Comparison of ENCODE assay signal across 1 cellular context in the genomic region with DNA sequence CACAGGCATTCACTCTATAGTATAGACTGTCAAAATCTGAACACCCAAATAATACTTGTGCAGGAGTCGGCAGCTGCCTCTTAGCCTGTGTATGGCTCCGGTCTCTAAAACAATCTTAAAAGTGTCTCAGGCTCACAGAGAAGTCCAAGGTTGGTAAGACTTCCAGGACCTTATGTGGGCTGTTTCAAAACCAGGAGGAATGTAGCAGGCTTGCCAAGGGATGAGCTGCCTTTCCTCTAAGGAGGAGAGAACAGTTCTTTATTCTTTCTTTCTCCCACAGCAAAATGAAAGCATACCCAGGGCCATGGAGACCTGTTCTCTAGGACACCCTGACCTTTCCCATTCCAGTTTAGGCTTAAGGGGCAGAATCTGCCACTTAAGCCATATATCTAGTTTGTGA.
TF ChIP-seq lines count a peak whose summit lies in the region.

No MANE protein-coding gene starts in this region.

TF ChIP-seq in IMR-90, 13 proteins besides CTCF, POLR2A, EP300 and RAD21:
- TF ChIP-seq BHLHE40 (IDR thresholded peaks at IDR 0.05; ENCODE audit: low read depth, low read length) (no peak), NFE2L2 (IDR thresholded peaks at IDR 0.05; ENCODE audit: low read depth, low read length) (no peak), RCOR1 (IDR thresholded peaks at IDR 0.05; ENCODE audit: insufficient replicate concordance, low read length) (no peak), MAZ (IDR thresholded peaks at IDR 0.05; ENCODE audit: borderline replicate concordance, low read depth, low read length) (no peak), CHD1 (IDR thresholded peaks at IDR 0.05; ENCODE audit: low read depth, low read length) (no peak), MAFK (IDR thresholded peaks at IDR 0.05; ENCODE audit: low read depth, low read length) (no peak), RFX5 (IDR thresholded peaks at IDR 0.05; ENCODE audit: low read depth, low read length) (no peak), MXI1 (IDR thresholded peaks at IDR 0.05; ENCODE audit: borderline replicate concordance, low read depth, low read length) (no peak), CEBPB (IDR thresholded peaks at IDR 0.05; ENCODE audit: low read depth, low read length) (no peak), SMC3 (IDR thresholded peaks at IDR 0.05; ENCODE audit: low read depth, low read length) (no peak), FOS (IDR thresholded peaks at IDR 0.05; ENCODE audit: low read depth, low read length) (no peak)
- TF ChIP-seq, protein P1, sequence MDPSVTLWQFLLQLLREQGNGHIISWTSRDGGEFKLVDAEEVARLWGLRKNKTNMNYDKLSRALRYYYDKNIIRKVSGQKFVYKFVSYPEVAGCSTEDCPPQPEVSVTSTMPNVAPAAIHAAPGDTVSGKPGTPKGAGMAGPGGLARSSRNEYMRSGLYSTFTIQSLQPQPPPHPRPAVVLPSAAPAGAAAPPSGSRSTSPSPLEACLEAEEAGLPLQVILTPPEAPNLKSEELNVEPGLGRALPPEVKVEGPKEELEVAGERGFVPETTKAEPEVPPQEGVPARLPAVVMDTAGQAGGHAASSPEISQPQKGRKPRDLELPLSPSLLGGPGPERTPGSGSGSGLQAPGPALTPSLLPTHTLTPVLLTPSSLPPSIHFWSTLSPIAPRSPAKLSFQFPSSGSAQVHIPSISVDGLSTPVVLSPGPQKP (IDR thresholded peaks at IDR 0.05; ENCODE audit: borderline replicate concordance, low read depth, low read length) = no peak
- TF ChIP-seq, protein P2, sequence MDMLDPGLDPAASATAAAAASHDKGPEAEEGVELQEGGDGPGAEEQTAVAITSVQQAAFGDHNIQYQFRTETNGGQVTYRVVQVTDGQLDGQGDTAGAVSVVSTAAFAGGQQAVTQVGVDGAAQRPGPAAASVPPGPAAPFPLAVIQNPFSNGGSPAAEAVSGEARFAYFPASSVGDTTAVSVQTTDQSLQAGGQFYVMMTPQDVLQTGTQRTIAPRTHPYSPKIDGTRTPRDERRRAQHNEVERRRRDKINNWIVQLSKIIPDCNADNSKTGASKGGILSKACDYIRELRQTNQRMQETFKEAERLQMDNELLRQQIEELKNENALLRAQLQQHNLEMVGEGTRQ (IDR thresholded peaks at IDR 0.05; ENCODE audit: low read depth, low read length) = no peak
TF ChIP-seq in IMR-90: peak in this region for 0.
